Comparison of ENCODE assay signal across 13 cellular contexts in the genomic region with DNA sequence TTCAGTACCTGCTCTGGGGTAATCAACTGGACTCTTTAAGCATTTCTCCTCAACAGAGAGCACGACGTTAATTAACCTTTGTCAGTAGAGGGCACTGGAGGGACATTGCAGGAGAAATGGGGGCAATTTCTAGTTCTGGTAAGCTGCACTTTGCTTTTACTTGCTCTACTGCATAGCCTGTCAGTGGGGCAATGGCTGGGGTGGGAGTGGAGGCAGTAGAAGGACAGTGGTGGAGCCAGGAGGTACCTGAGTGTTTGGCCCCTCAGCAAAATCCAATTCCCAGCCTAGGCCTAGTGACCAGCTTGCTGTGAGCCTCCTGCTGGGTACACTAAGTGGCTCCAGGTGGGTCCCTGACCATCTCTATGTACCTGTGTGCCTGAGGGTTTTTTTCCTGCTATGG. TPM values are rescaled to one million over a fixed set of nuclear protein-coding genes. Genes with fewer than 3 reads are reported as not detected.
DNase-seq lines count a peak whose midpoint lies in the region; ATAC-seq and TF ChIP-seq lines count a peak whose summit lies in the region.
"Had no signal": no experiment of that assay in that cellular context is flagged by ENCODE, and none has a peak within 500 bp of the region (broad histone marks: within the 10 kb centered on the region; RNA-seq: fewer than 3 reads in every experiment).

No MANE protein-coding gene starts in this region.

- no peak for TF ChIP-seq POLR2A in gastrocnemius medialis (IDR thresholded peaks at IDR 0.05)

- H3K27me3 ChIP-seq in gastrocnemius medialis, result no peaks in the 10 kb centered on the region

- no peaks in the 10 kb centered on the region for H3K9me3 ChIP-seq in HEK293 (ENCODE audit: control insufficient read depth, insufficient read depth, low read depth, low read length)
- no peaks in the 10 kb centered on the region for H3K9me3 ChIP-seq in gastrocnemius medialis

- CTCF ChIA-PET in HEK293 (lab: Yijun Ruan, JAX), result interaction anchor here (0.6 to 3.1 kb wide), 11 partner anchors 17 to 139 kb away, joined by 3 to 19 read pairs (median 4); no protein-coding TSS in a partner anchor

- H3K36me3 ChIP-seq in HEK293 (ENCODE audit: control insufficient read depth in 2 of 2, insufficient read depth in 1 of 2, low read length in 2 of 2) (no peaks in the 10 kb centered on the region), gastrocnemius medialis (no peaks in the 10 kb centered on the region)

- TF ChIP-seq CTCF in HEK293 (tag by site-specific recombination; IDR thresholded peaks at IDR 0.05) (no peak; the same call in 1 of the 2 replicates), gastrocnemius medialis (IDR thresholded peaks at IDR 0.05 in 4 of 5, conservative IDR thresholded peaks at IDR 0.05 in 1 of 5) (no peak)

- no peak overlapping the region for H3K27ac ChIP-seq in HEK293 (ENCODE audit: extremely low read depth, low read depth, low read length)
- H3K27ac ChIP-seq in gastrocnemius medialis, result no peak overlapping the region
- H3K27ac ChIP-seq: coronary artery had no signal

- ATAC-seq in gastrocnemius medialis, result no peak

- H3K4me1 ChIP-seq in HEK293 (ENCODE audit: control insufficient read depth, insufficient read depth, low read length), result no peaks in the 10 kb centered on the region
- H3K4me1 ChIP-seq in gastrocnemius medialis, result no peaks in the 10 kb centered on the region

- H3K4me3 ChIP-seq in HEK293 (ENCODE audit: low read depth, low read length), result no peak overlapping the region
- H3K4me3 ChIP-seq in gastrocnemius medialis, result no peak overlapping the region
- H3K4me3 ChIP-seq: coronary artery had no signal

- in situ Hi-C loops in gastrocnemius medialis (cut with MboI; ENCODE audit: low sequenced_read_pairs in 4 of 4), result no loop called here

- DNase-seq in NCI-H82 (lab: John Stamatoyannopoulos, UW) (peak; percentile 37), NCI-H82 treated with DMSO at 0.1 percent for 48 hours (lab: John Stamatoyannopoulos, UW; ENCODE audit: unreplicated experiment) (no peak), RKO (ENCODE audit: low spot score) (peak; percentile 32), iPS DF 4.7 (ENCODE audit: extremely low read depth, low spot score) (peak; percentile 41), NCI-H1417 treated with DMSO at 0.1 percent for 48 hours (lab: John Stamatoyannopoulos, UW) (no peak), inferior parietal cortex (ENCODE audit: extremely low spot score) (no peak), gastrocnemius medialis (no peak)
- DNase-seq: activated T-cell treated with anti-CD3 and anti-CD28 coated beads for 4 hours; immature natural killer cell; Right ventricle myocardium superior; stimulated activated CD4-positive, alpha-beta T cell treated with anti-CD3 and anti-CD28 coated beads, Interleukin-4, amount 100 ng/mL, for 1 hour had no signal

- POLR2A ChIA-PET in HEK293 (lab: Yijun Ruan, JAX), result no interaction called here

- intact Hi-C loops in gastrocnemius medialis (cut with DNase I; ENCODE audit: low total_unique reads), result no loop called here

TF ChIP-seq in HEK293, 187 proteins besides CTCF, POLR2A, EP300 and RAD21:
- TF ChIP-seq ZNF335 (tag by site-specific recombination; conservative IDR thresholded peaks at IDR 0.05) (no peak), ZNF660 (tag by site-specific recombination; IDR thresholded peaks at IDR 0.05) (0 out of 2 replicates have a peak, but pooled peaks have one; percentile 42), ZNF654 (tag by site-specific recombination; IDR thresholded peaks at IDR 0.05; ENCODE audit: low read depth) (peak; percentile 58)

RNA-seq across cellular contexts. Expression of a gene that starts 18.3 kb away (rescaled TPM):
- total RNA-seq in gastrocnemius medialis, result 1 to 10 TPM in 1 of 4 donors, under 1 TPM in 3; 0.05 to 1.2 (median 0.10) TPM

Comparison
In these comparisons a context has a peak if more than half of its experiments do, and no peak if none do; other contexts are left out.
1. DNase-seq: peak in NCI-H82 (single experiment), RKO (single experiment) and iPS DF 4.7 (single experiment); none in NCI-H82 treated with DMSO at 0.1 percent for 48 hours (single experiment), NCI-H1417 treated with DMSO at 0.1 percent for 48 hours (single experiment), inferior parietal cortex (single experiment) and gastrocnemius medialis (0 of 2).